ENCODE assay signal across 9 cellular contexts in the genomic region with DNA sequence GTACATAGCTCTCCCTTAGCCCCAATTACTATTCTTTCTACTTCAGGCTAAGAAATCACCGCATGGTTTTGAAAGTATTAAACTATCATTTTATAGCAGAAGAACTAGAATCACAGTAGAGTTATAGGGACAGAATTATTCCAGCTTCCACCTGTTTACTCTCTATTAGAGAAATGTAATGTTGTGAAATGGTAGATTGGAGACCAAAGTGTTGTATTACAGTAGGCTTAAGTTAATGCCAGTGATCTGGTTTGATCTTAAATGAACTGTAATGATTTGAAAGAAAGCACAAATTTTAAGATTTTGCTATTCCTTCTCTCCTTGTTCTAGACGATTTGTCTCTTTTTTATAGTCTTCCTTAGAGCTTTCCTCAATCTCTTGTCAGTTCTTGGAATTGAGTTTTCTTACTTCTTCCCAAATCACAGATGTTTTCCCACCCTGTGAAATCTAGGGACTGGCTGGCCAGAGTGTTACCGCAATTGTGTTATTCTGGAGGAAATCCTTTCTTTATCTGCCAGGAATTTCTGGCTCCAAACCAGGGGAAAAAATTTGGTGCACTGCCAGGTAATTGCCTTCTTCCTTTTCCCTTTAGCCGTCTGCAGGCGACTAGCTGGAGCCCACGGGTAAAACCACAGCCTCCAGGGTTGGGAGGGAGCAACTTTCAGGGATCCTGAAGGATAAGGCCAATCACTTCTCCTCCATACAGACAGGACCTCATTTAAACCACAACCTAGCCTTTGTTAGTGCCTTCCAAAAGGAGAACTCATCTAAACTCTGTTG. TPM values are rescaled to one million over a fixed set of nuclear protein-coding genes. Genes with fewer than 3 reads are reported as not detected.
A peak's percentile ranks its signal among the peaks of the same experiment; 100 is the strongest.
DNase-seq lines count a peak whose midpoint lies in the region; ATAC-seq, FAIRE-seq and TF ChIP-seq lines count a peak whose summit lies in the region.
"Had no signal": no experiment of that assay in that cellular context is flagged by ENCODE, and none has a peak within 500 bp of the region (broad histone marks: within the 10 kb centered on the region; RNA-seq: fewer than 3 reads in every experiment).

No MANE protein-coding gene starts in this region.

- H3K79me2 ChIP-seq in H1 (ENCODE audit: control insufficient read depth in 1 of 2, insufficient read depth in 2 of 2, low read length in 2 of 2) = no peaks in the 10 kb centered on the region

- H3K4me1 Mint-ChIP-seq in stimulated activated naive CD8-positive, alpha-beta T cell treated with anti-CD3 and anti-CD28 coated beads, Interleukin-15, amount 100 ng/mL, for 72 hours = no peaks in the 10 kb centered on the region

- H3K4me2 ChIP-seq in H1 (ENCODE audit: insufficient read depth in 1 of 2, low read depth in 2 of 2, low read length in 2 of 2) = no peak overlapping the region

- H3K36me3 ChIP-seq in H1 (ENCODE audit: control insufficient read depth in 2 of 4, insufficient read depth in 4 of 4, low read length in 3 of 4) = no peaks in the 10 kb centered on the region
- no peaks in the 10 kb centered on the region for H3K36me3 ChIP-seq in mucosa of descending colon (ENCODE audit: low read depth)
- peaks cover 0 to 15% (median 0%) of the 10 kb centered on the region in 3 donors for H3K36me3 ChIP-seq in esophagus squamous epithelium

- WGBS in H1 (ENCODE audit: extremely low coverage in 1 of 2, insufficient coverage in 1 of 2, insufficient read length in 1 of 2, insufficient replicate concordance in 2 of 2, low coverage in 1 of 2, low lambda C conversion rate in 2 of 2, missing lambda C conversion rate in 1 of 2), 2 experiments = 82% methylated on average over 6 of the region's 6 CpGs; no CpG with 5 or more reads in 1 of the 2 experiments
- 21 to 30% methylated on average over 6 of the region's 6 CpGs for WGBS in esophagus squamous epithelium, 2 donors

- H2BK15ac ChIP-seq in H1 (ENCODE audit: low read length) = no peak overlapping the region

- DNase-seq in AG09319 (ENCODE audit: extremely low read depth, low read depth) (peak; percentile 73), M059J (ENCODE audit: low read depth) (peak; percentile 93), H1 (ENCODE audit: low read depth in 1 of 2, low spot score in 2 of 2) (no peak), mucosa of descending colon (peak in 2 of 3 donors; percentile 38 to 86), esophagus squamous epithelium (lab: John Stamatoyannopoulos, UW) (no peak)
- no peak for DNase-seq in stimulated activated naive CD8-positive, alpha-beta T cell treated with anti-CD3 and anti-CD28 coated beads, Interleukin-15, amount 100 ng/mL, for 72 hours
- no peak for DNase-seq in stimulated activated CD4-positive, alpha-beta T cell treated with anti-CD3 and anti-CD28 coated beads, Interleukin-1b, Interleukin-23, amount 100 ng/mL, for 48 hours
- DNase-seq: NCI-H187 had no signal

- H3K27me3 Mint-ChIP-seq in stimulated activated naive CD8-positive, alpha-beta T cell treated with anti-CD3 and anti-CD28 coated beads, Interleukin-15, amount 100 ng/mL, for 72 hours = no peaks in the 10 kb centered on the region

- H3K9me3 Mint-ChIP-seq in stimulated activated naive CD8-positive, alpha-beta T cell treated with anti-CD3 and anti-CD28 coated beads, Interleukin-15, amount 100 ng/mL, for 72 hours = no peaks in the 10 kb centered on the region

- CTCF ChIA-PET in H1 (lab: Charles Lee; ENCODE audit: partially characterized antibody) = interaction anchor here (0.5 to 1.9 kb wide), 3 partner anchors 12 to 44 kb away, joined by 3 to 6 read pairs (median 5); no protein-coding TSS in a partner anchor

- intact Hi-C loops in mucosa of descending colon (cut with DNase I, micrococcal nuclease) (no loop called here), esophagus squamous epithelium (cut with DNase I) (no loop called here)

- no peak overlapping the region for H3K4me3 Mint-ChIP-seq in stimulated activated naive CD8-positive, alpha-beta T cell treated with anti-CD3 and anti-CD28 coated beads, Interleukin-15, amount 100 ng/mL, for 72 hours

- H2AFZ ChIP-seq in H1 (ENCODE audit: low read length) = no peak overlapping the region

- no peaks in the 10 kb centered on the region for H3K79me1 ChIP-seq in H1 (ENCODE audit: low read depth, low read length)

- no peak overlapping the region for H4K5ac ChIP-seq in H1 (ENCODE audit: insufficient read length, low read depth, low read length)

- no peak overlapping the region for H4K8ac ChIP-seq in H1 (ENCODE audit: extremely low read depth, insufficient read depth, low read length)

- H3K4me1 ChIP-seq in H1 (replicated peaks in 1 of 4; ENCODE audit: control insufficient read depth in 3 of 4, insufficient read depth in 4 of 4, low read length in 3 of 4) (no peaks in the 10 kb centered on the region), mucosa of descending colon (ENCODE audit: low read depth) (no peaks in the 10 kb centered on the region), esophagus squamous epithelium (peaks cover 0 to 26% (median 10%) of the 10 kb centered on the region in 3 donors)

- H2BK120ac ChIP-seq in H1 (replicated peaks; ENCODE audit: low read depth, low read length) = no peak overlapping the region

- H4K20me1 ChIP-seq in H1 (replicated peaks in 1 of 2; ENCODE audit: control insufficient read depth in 1 of 2, insufficient read depth in 2 of 2, low read length in 2 of 2) = no peaks in the 10 kb centered on the region

- H3K23me2 ChIP-seq in H1 (ENCODE audit: low read depth, low read length) = no peaks in the 10 kb centered on the region

- peak overlapping the region; percentile 27; the same call in 1 of the 2 replicates for H2BK12ac ChIP-seq in H1 (ENCODE audit: low read depth, low read length)

- peak overlapping the region in 1 of 4 experiments; percentile 18; a peak in 1 of 7 replicates for H3K9ac ChIP-seq in H1 (replicated peaks in 1 of 4; ENCODE audit: extremely low read depth in 1 of 4, low read depth in 3 of 4, low read length in 3 of 4)

- no peak overlapping the region for H3K23ac ChIP-seq in H1 (ENCODE audit: insufficient read length)

- H3K27ac ChIP-seq in H1 (ENCODE audit: low read depth, low read length) (no peak overlapping the region), esophagus squamous epithelium (peak overlapping the region in 2 of 4 donors; percentile 20 to 49)

- H3K14ac ChIP-seq in H1 (ENCODE audit: insufficient read length) = no peak overlapping the region

- H3K18ac ChIP-seq in H1 (ENCODE audit: extremely low read depth, low read length) = no peak overlapping the region

- no peak for TF ChIP-seq RAD21 in H1 (IDR thresholded peaks at IDR 0.05 in 1 of 2, conservative IDR thresholded peaks at IDR 0.05 in 1 of 2; ENCODE audit: low read depth in 2 of 2, low read length in 2 of 2)

- TF ChIP-seq CTCF in AG09319 (IDR thresholded peaks at IDR 0.05; ENCODE audit: low read depth, low read length) = no peak
- no peak for TF ChIP-seq CTCF in H1 (IDR thresholded peaks at IDR 0.05; ENCODE audit: control extremely low read depth in 1 of 3, insufficient read depth in 1 of 3, low read depth in 1 of 3, low read length in 3 of 3)
- no peak for TF ChIP-seq CTCF in mucosa of descending colon (IDR thresholded peaks at IDR 0.05)
- no peak for TF ChIP-seq CTCF in esophagus squamous epithelium (IDR thresholded peaks at IDR 0.05)

- TF ChIP-seq EP300 in H1 (IDR thresholded peaks at IDR 0.05; ENCODE audit: borderline replicate concordance in 1 of 2, low read depth in 2 of 2, low read length in 2 of 2) = no peak

- ATAC-seq in mucosa of descending colon (peak; percentile 80), HG02571 (IDR thresholded peaks at IDR 0.05; ENCODE audit: unreplicated experiment) (no peak)
- ATAC-seq in stimulated activated naive CD8-positive, alpha-beta T cell treated with anti-CD3 and anti-CD28 coated beads, Interleukin-15, amount 100 ng/mL, for 72 hours = no peak

- no peak overlapping the region; the same call in 1 of the 2 replicates for H2BK5ac ChIP-seq in H1 (ENCODE audit: low read depth, low read length)

- no peak for FAIRE-seq in H1 (lab: Jason Lieb, UNC)

- peak overlapping the region in 1 of 2 donors; percentile 19 for H3K27ac Mint-ChIP-seq in stimulated activated naive CD8-positive, alpha-beta T cell treated with anti-CD3 and anti-CD28 coated beads, Interleukin-15, amount 100 ng/mL, for 72 hours

- POLR2A ChIA-PET in H1 (lab: Charles Lee; ENCODE audit: partially characterized antibody) = interaction anchor here (0.6 to 1.3 kb wide), 4 partner anchors 10 to 367 kb away, joined by 3 to 5 read pairs (median 4); no protein-coding TSS in a partner anchor

- no peak overlapping the region for H3K4me3 ChIP-seq in H1 (ENCODE audit: extremely low read depth in 1 of 4, insufficient read depth in 2 of 4, low read depth in 3 of 4, low read length in 4 of 4)
- H3K4me3 ChIP-seq in mucosa of descending colon = no peak overlapping the region
- H3K4me3 ChIP-seq in esophagus squamous epithelium = no peak overlapping the region

- H3K9me3 ChIP-seq in H1 (ENCODE audit: insufficient read depth in 2 of 2, low read depth in 1 of 2, low read length in 1 of 2) = no peaks in the 10 kb centered on the region
- no peaks in the 10 kb centered on the region for H3K9me3 ChIP-seq in mucosa of descending colon
- no peaks in the 10 kb centered on the region for H3K9me3 ChIP-seq in esophagus squamous epithelium

- H2BK20ac ChIP-seq in H1 (ENCODE audit: low read length) = no peak overlapping the region

- H3K56ac ChIP-seq in H1 (replicated peaks; ENCODE audit: insufficient read length, low read depth, low read length) = no peak overlapping the region

- H3K27me3 ChIP-seq in H1 (replicated peaks in 1 of 4; ENCODE audit: control insufficient read depth in 3 of 4, extremely low read depth in 1 of 4, insufficient read depth in 3 of 4, low read length in 3 of 4) (no peaks in the 10 kb centered on the region), esophagus squamous epithelium (no peaks in the 10 kb centered on the region)

- no peak overlapping the region for H4K91ac ChIP-seq in H1 (replicated peaks; ENCODE audit: insufficient read length, low read length)

- no peak overlapping the region for H2AK5ac ChIP-seq in H1 (ENCODE audit: low read depth, low read length)

- TF ChIP-seq POLR2A in H1 (IDR thresholded peaks at IDR 0.05; ENCODE audit: control extremely low read depth in 1 of 2, low read depth in 2 of 2, low read length in 2 of 2) = no peak
- TF ChIP-seq POLR2A in esophagus squamous epithelium (IDR thresholded peaks at IDR 0.05) = no peak

- H3K4ac ChIP-seq in H1 (replicated peaks; ENCODE audit: insufficient read length, low read depth, low read length) = no peak overlapping the region

RNA-seq across cellular contexts. Expression of a gene that starts 51.7 kb away (rescaled TPM):
- total RNA-seq in M059J (2014; rRNA removed; shearing (Covaris generic)) = 57.0 and 90.4 TPM in 2 replicates
- 128 and 133 TPM in 2 replicates for total RNA-seq in H1 (2021; fragmentation: NEBNext Ultra II Directional; extraction: Animal tissue kit (Norgen Biotek cat#: 25700))
- polyA plus RNA-seq in H1 (2011; rRNA removed) = 38.9 and 41.5 TPM in 2 replicates
- polyA plus RNA-seq in H1 (2011; cell fraction: cytosol; rRNA removed) = 76.2 TPM
- polyA plus RNA-seq in H1 (2011; cell fraction: nucleus; rRNA removed) = 47.4 TPM
- 97.0 to 148 TPM (median 108 TPM) in 4 replicates for polyA plus RNA-seq in H1 (2012, experiment 1 of 2)
- polyA plus RNA-seq in H1 (2012, experiment 2 of 2) = 10.5 TPM
- polyA plus RNA-seq in H1 (2013, experiment 1 of 2) = 222 TPM
- 204 TPM for polyA plus RNA-seq in H1 (2013, experiment 2 of 2)
- polyA minus RNA-seq in H1 (2011; rRNA and poly(A)+ RNA removed) = 42.4 and 42.9 TPM in 2 replicates
- 55.5 TPM for polyA minus RNA-seq in H1 (2011; cell fraction: cytosol; rRNA and poly(A)+ RNA removed)
- polyA minus RNA-seq in H1 (2011; cell fraction: nucleus; rRNA and poly(A)+ RNA removed) = 193 TPM
- total RNA-seq in mucosa of descending colon (10 to 100 TPM; 34.3 to 43.2 (median 38.5) TPM), esophagus squamous epithelium (10 to 100 TPM; 35.2 to 95.2 (median 64.5) TPM)

RNA-seq across cellular contexts. Expression of a gene that starts 58.9 kb away (rescaled TPM):
- 14.6 and 16.7 TPM in 2 replicates for total RNA-seq in M059J (2014; rRNA removed; shearing (Covaris generic))
- 15.9 and 19.8 TPM in 2 replicates for total RNA-seq in H1 (2021; fragmentation: NEBNext Ultra II Directional; extraction: Animal tissue kit (Norgen Biotek cat#: 25700))
- 3.5 and 5.5 TPM in 2 replicates for polyA plus RNA-seq in H1 (2011; rRNA removed)
- 7.1 TPM for polyA plus RNA-seq in H1 (2011; cell fraction: cytosol; rRNA removed)
- polyA plus RNA-seq in H1 (2011; cell fraction: nucleus; rRNA removed) = 4.7 TPM
- polyA plus RNA-seq in H1 (2012, experiment 1 of 2) = 5.4 to 8.5 TPM (median 7.2 TPM) in 4 replicates
- polyA plus RNA-seq in H1 (2012, experiment 2 of 2) = 0.68 TPM
- polyA plus RNA-seq in H1 (2013, experiment 1 of 2) = 9.4 TPM
- polyA plus RNA-seq in H1 (2013, experiment 2 of 2) = 10.6 TPM
- 24.9 and 43.0 TPM in 2 replicates for polyA minus RNA-seq in H1 (2011; rRNA and poly(A)+ RNA removed)
- 12.7 TPM for polyA minus RNA-seq in H1 (2011; cell fraction: cytosol; rRNA and poly(A)+ RNA removed)
- polyA minus RNA-seq in H1 (2011; cell fraction: nucleus; rRNA and poly(A)+ RNA removed) = 27.0 TPM
- total RNA-seq in mucosa of descending colon = 10 to 100 TPM; 33.9 to 54.5 (median 38.7) TPM
- total RNA-seq in esophagus squamous epithelium = 10 to 100 TPM; 17.9 to 37.0 (median 22.3) TPM

Comparison
In these comparisons a context has a peak if more than half of its experiments do, and no peak if none do; other contexts are left out.
1. DNase-seq: peak in AG09319 (single experiment), M059J (single experiment) and mucosa of descending colon (2 of 3); none in H1 (0 of 2), esophagus squamous epithelium (single experiment), stimulated activated naive CD8-positive, alpha-beta T cell treated with anti-CD3 and anti-CD28 coated beads, Interleukin-15, amount 100 ng/mL, for 72 hours (0 of 2) and stimulated activated CD4-positive, alpha-beta T cell treated with anti-CD3 and anti-CD28 coated beads, Interleukin-1b, Interleukin-23, amount 100 ng/mL, for 48 hours (single experiment).